ENCODE assay signal across 8 cellular contexts in genomic region chr9:83622433-83622813, GRCh38. TPM values are rescaled to one million over a fixed set of nuclear protein-coding genes. Genes with fewer than 3 reads are reported as not detected.
DNase-seq lines count a peak whose midpoint lies in the region; ATAC-seq and TF ChIP-seq lines count a peak whose summit lies in the region.

No MANE protein-coding gene starts in this region.

- TF ChIP-seq CTCF in AG04450 (IDR thresholded peaks at IDR 0.05; ENCODE audit: low read depth, low read length) (no peak), WTC11 (IDR thresholded peaks at IDR 0.05) (no peak)

- no peak for ATAC-seq in WTC11
- no peak for ATAC-seq in HG02798 (IDR thresholded peaks at IDR 0.05; ENCODE audit: poor library complexity, unreplicated experiment)

- no peaks in the 10 kb centered on the region for H3K36me3 ChIP-seq in H7 (replicated peaks; ENCODE audit: control insufficient read depth, insufficient read depth, low read length)
- no peaks in the 10 kb centered on the region for H3K36me3 ChIP-seq in iPS-15b (ENCODE audit: control insufficient read depth, insufficient read depth, low read length)
- peaks cover 0 to 6% of the 10 kb centered on the region in 2 donors for H3K36me3 ChIP-seq in stomach smooth muscle (ENCODE audit: control insufficient read depth in 2 of 2, insufficient read depth in 2 of 2, low read length in 2 of 2)

- H3K9me3 ChIP-seq in AG04450 (ENCODE audit: control insufficient read depth, insufficient read depth, low read length), result no peaks in the 10 kb centered on the region
- H3K9me3 ChIP-seq in iPS-15b (ENCODE audit: control insufficient read depth, insufficient read depth, low read length), result no peaks in the 10 kb centered on the region
- no peaks in the 10 kb centered on the region for H3K9me3 ChIP-seq in stomach smooth muscle (ENCODE audit: control insufficient read depth in 2 of 2, low read length in 2 of 2)

- H3K9ac ChIP-seq in iPS-15b (ENCODE audit: low read depth, low read length) (peak overlapping the region; percentile 62), stomach smooth muscle (ENCODE audit: low read length in 2 of 2) (peak overlapping the region in 1 of 2 donors; percentile 88)

- H3K9me3 Mint-ChIP-seq in WTC11, result no peaks in the 10 kb centered on the region

- H3K27me3 Mint-ChIP-seq in WTC11 (ENCODE audit: low read depth), result peaks cover 8% of the 10 kb centered on the region

- H3K4me3 ChIP-seq in AG04450 (ENCODE audit: low read depth, low read length) (peak overlapping the region; percentile 66), H7 (ENCODE audit: insufficient read depth, low read depth, low read length) (peak overlapping the region; percentile 82), iPS-15b (ENCODE audit: low read depth, low read length) (peak overlapping the region; percentile 64), stomach smooth muscle (ENCODE audit: low read length in 2 of 2) (peak overlapping the region; percentile 58 to 81)

- H3K4me3 Mint-ChIP-seq in WTC11, result peak overlapping the region; percentile 80

- DNase-seq in AG04450 (ENCODE audit: low read depth, low spot score) (no peak), H7 (peak; percentile 19), WTC11 (ENCODE audit: low spot score) (no peak), NCI-H1436 treated with DMSO at 0.1 percent for 48 hours (lab: John Stamatoyannopoulos, UW) (no peak), inferior parietal cortex (ENCODE audit: extremely low spot score) (no peak)

- POLR2A ChIA-PET in AG04450 (lab: Yijun Ruan, JAX), result no interaction called here
- POLR2A ChIA-PET in WTC11 (lab: Charles Lee), result interaction anchor here (1.0 kb wide), 1 partner anchor 85 kb away, joined by 4 read pairs; the partner anchor contains the start of gene UBQLN1

- H3K36me3 Mint-ChIP-seq in WTC11, result no peaks in the 10 kb centered on the region

- CTCF ChIA-PET in AG04450 (lab: Charles Lee), result interaction anchor here (2.8 kb wide), 1 partner anchor 8 kb away, joined by 29 read pairs; no protein-coding TSS in a partner anchor
- CTCF ChIA-PET in WTC11 (lab: Charles Lee), result interaction anchor here (1.0 to 2.5 kb wide), 4 partner anchors 9 to 288 kb away, joined by 4 to 32 read pairs (median 10); no protein-coding TSS in a partner anchor

- H3K27ac Mint-ChIP-seq in WTC11, result no peak overlapping the region

- H3K27me3 ChIP-seq in AG04450 (ENCODE audit: control insufficient read depth, insufficient read depth, low read length), result no peaks in the 10 kb centered on the region
- no peaks in the 10 kb centered on the region for H3K27me3 ChIP-seq in H7 (ENCODE audit: control insufficient read depth, insufficient read depth, low read length)
- H3K27me3 ChIP-seq in iPS-15b (ENCODE audit: control insufficient read depth, insufficient read depth, low read length), result no peaks in the 10 kb centered on the region
- H3K27me3 ChIP-seq in stomach smooth muscle (ENCODE audit: control insufficient read depth in 1 of 2, insufficient read depth in 2 of 2, low read length in 2 of 2), result peaks cover 0 to 2% of the 10 kb centered on the region in 2 donors

- peaks cover 17% of the 10 kb centered on the region for H3K4me1 Mint-ChIP-seq in WTC11

- peaks cover 5% of the 10 kb centered on the region for H3K4me1 ChIP-seq in iPS-15b (ENCODE audit: control insufficient read depth, insufficient read depth, low read length)
- no peaks in the 10 kb centered on the region for H3K4me1 ChIP-seq in stomach smooth muscle (ENCODE audit: control insufficient read depth, insufficient read depth, low read length)

- no peak overlapping the region for H3K27ac ChIP-seq in AG04450 (ENCODE audit: low read depth, low read length)
- H3K27ac ChIP-seq in stomach smooth muscle (ENCODE audit: low read length), result peak overlapping the region; percentile 62

TF ChIP-seq in WTC11, 78 proteins besides CTCF, POLR2A, EP300 and RAD21:
- TF ChIP-seq PRRX2 (CRISPR knock-in tag; IDR thresholded peaks at IDR 0.05) (no peak), SMAD4 (CRISPR knock-in tag; IDR thresholded peaks at IDR 0.05) (no peak), JAZF1 (CRISPR knock-in tag; IDR thresholded peaks at IDR 0.05) (no peak), TEAD4 (CRISPR knock-in tag; IDR thresholded peaks at IDR 0.05) (no peak), CREB1 (CRISPR knock-in tag; IDR thresholded peaks at IDR 0.05) (no peak), ELF4 (CRISPR knock-in tag; IDR thresholded peaks at IDR 0.05; ENCODE audit: low read depth) (no peak), NR3C1 (CRISPR knock-in tag; conservative IDR thresholded peaks at IDR 0.05; ENCODE audit: low read depth) (no peak), ZNF219 (CRISPR knock-in tag; IDR thresholded peaks at IDR 0.05; ENCODE audit: borderline replicate concordance) (no peak), CREM (CRISPR knock-in tag; IDR thresholded peaks at IDR 0.05) (no peak), PREB (CRISPR knock-in tag; IDR thresholded peaks at IDR 0.05; ENCODE audit: borderline replicate concordance) (no peak), SOX15 (CRISPR knock-in tag; IDR thresholded peaks at IDR 0.05) (no peak), USF2 (CRISPR knock-in tag; IDR thresholded peaks at IDR 0.05) (no peak)
- TF ChIP-seq, protein P1, sequence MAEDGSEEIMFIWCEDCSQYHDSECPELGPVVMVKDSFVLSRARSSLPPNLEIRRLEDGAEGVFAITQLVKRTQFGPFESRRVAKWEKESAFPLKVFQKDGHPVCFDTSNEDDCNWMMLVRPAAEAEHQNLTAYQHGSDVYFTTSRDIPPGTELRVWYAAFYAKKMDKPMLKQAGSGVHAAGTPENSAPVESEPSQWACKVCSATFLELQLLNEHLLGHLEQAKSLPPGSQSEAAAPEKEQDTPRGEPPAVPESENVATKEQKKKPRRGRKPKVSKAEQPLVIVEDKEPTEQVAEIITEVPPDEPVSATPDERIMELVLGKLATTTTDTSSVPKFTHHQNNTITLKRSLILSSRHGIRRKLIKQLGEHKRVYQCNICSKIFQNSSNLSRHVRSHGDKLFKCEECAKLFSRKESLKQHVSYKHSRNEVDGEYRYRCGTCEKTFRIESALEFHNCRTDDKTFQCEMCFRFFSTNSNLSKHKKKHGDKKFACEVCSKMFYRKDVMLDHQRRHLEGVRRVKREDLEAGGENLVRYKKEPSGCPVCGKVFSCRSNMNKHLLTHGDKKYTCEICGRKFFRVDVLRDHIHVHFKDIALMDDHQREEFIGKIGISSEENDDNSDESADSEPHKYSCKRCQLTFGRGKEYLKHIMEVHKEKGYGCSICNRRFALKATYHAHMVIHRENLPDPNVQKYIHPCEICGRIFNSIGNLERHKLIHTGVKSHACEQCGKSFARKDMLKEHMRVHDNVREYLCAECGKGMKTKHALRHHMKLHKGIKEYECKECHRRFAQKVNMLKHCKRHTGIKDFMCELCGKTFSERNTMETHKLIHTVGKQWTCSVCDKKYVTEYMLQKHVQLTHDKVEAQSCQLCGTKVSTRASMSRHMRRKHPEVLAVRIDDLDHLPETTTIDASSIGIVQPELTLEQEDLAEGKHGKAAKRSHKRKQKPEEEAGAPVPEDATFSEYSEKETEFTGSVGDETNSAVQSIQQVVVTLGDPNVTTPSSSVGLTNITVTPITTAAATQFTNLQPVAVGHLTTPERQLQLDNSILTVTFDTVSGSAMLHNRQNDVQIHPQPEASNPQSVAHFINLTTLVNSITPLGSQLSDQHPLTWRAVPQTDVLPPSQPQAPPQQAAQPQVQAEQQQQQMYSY (CRISPR knock-in tag; IDR thresholded peaks at IDR 0.05), result no peak

RNA-seq across cellular contexts. Expression of gene IDNK, which starts 0.5 kb away (rescaled TPM):
- polyA plus RNA-seq in AG04450 (2011; rRNA removed), result 6.8 and 7.5 TPM in 2 replicates
- polyA minus RNA-seq in AG04450 (2011; rRNA and poly(A)+ RNA removed), result 1.6 and 1.8 TPM in 2 replicates
- total RNA-seq in H7 (2014; rRNA removed; shearing (Covaris generic)), result 0.78 and 1.4 TPM in 2 replicates
- 0.50 to 0.78 TPM (median 0.69 TPM) in 3 replicates for total RNA-seq in WTC11 (2021)
